In the genomic region with DNA sequence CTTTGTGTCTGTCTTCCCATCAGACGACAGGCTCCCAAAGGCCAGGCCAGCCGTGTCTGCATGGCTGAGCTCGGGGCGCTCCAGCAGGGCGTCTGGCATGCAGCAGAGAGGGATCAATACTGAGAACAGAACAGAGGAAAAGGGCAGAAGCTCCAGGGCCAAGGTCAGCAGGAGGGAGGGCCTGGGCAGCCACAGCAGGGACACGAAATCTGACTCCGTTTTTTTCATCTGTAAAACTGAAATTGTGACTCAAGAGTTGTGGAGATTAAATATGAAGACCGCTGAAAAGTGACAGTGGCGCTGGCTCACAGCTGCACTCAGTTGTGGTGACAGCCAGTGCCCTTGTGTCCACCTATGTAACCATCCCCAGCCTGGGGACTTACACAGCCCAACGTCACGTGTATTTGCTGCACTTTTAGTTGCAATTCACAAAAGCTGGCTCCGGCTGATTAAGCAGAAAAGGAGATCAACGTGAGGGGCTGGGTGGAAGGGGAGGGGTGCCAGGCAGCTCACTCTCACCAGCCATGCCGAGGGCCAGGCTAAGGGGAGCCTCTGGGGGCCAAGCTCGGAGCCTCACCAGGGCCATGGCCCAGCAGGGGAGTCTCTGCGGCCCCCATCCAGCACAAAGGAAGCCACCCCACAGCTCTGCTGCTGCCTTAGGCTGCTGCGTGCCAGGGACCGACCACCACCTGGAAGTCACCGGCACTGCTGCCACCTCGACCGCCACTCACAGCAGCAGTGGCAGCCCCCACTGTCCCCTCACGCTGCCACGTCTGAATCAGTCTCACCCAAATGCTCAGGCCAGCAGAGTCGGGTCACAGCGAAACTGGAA, we compare ENCODE assay signal across 8 cellular contexts.
DNase-seq lines count a peak whose midpoint lies in the region; TF ChIP-seq lines count a peak whose summit lies in the region.

No MANE protein-coding gene starts in this region.

- H2AFZ ChIP-seq in neural progenitor cell (replicated peaks): no peak overlapping the region

- no peaks in the 10 kb centered on the region for H3K9me3 ChIP-seq in neural progenitor cell (ENCODE audit: low read depth)

- H3K9me3 Mint-ChIP-seq in activated CD4-positive, alpha-beta memory T cell treated with anti-CD3 and anti-CD28 coated beads for 36 hours: no peaks in the 10 kb centered on the region
- no peaks in the 10 kb centered on the region for H3K9me3 Mint-ChIP-seq in activated CD4-positive, alpha-beta memory T cell treated with anti-CD3 and anti-CD28 coated beads, Interleukin-2, amount 10 ng/mL, durations not matched to agents 7 days and 5 days
- H3K9me3 Mint-ChIP-seq in dendritic cell treated with granulocyte-macrophage colony-stimulating factor and Interleukin-4, amounts not matched to agents 40 ng/mL and 50 ng/mL, for 4 days: no peaks in the 10 kb centered on the region
- H3K9me3 Mint-ChIP-seq in neural progenitor cell: peaks cover 3% of the 10 kb centered on the region

- no peaks in the 10 kb centered on the region for H3K27me3 Mint-ChIP-seq in activated CD4-positive, alpha-beta memory T cell treated with anti-CD3 and anti-CD28 coated beads for 36 hours
- H3K27me3 Mint-ChIP-seq in activated CD4-positive, alpha-beta memory T cell treated with anti-CD3 and anti-CD28 coated beads, Interleukin-2, amount 10 ng/mL, durations not matched to agents 7 days and 5 days: no peaks in the 10 kb centered on the region
- H3K27me3 Mint-ChIP-seq in dendritic cell treated with granulocyte-macrophage colony-stimulating factor and Interleukin-4, amounts not matched to agents 40 ng/mL and 50 ng/mL, for 4 days: no peaks in the 10 kb centered on the region
- H3K27me3 Mint-ChIP-seq in neural progenitor cell (ENCODE audit: insufficient read depth, low read depth): peaks cover 3% of the 10 kb centered on the region

- no peaks in the 10 kb centered on the region for H3K27me3 ChIP-seq in neural progenitor cell

- peaks cover 4% of the 10 kb centered on the region for H3F3A ChIP-seq in neural progenitor cell (ENCODE audit: low read depth)

- intact Hi-C loops in activated CD4-positive, alpha-beta memory T cell treated with anti-CD3 and anti-CD28 coated beads for 36 hours (cut with micrococcal nuclease): loop anchor here (1.0 to 2.0 kb wide), 4 partner anchors 64 to 124 kb away; no protein-coding TSS in a partner anchor
- intact Hi-C loops in dendritic cell treated with granulocyte-macrophage colony-stimulating factor and Interleukin-4, amounts not matched to agents 40 ng/mL and 50 ng/mL, for 4 days (cut with micrococcal nuclease): no loop called here

- no peak for DNase-seq in activated CD4-positive, alpha-beta memory T cell treated with anti-CD3 and anti-CD28 coated beads for 36 hours
- no peak for DNase-seq in activated CD4-positive, alpha-beta memory T cell treated with anti-CD3 and anti-CD28 coated beads, Interleukin-2, amount 10 ng/mL, durations not matched to agents 7 days and 5 days
- DNase-seq in LNCaP clone FGC (ENCODE audit: low read depth) (no peak), neural progenitor cell (ENCODE audit: low spot score) (peak; percentile 26), SIG-M5 treated with dmso at 0.1 percent for 504 hours (lab: John Stamatoyannopoulos, UW; ENCODE audit: unreplicated experiment) (no peak), GDM1 (lab: John Stamatoyannopoulos, UW) (no peak)
- no peak for DNase-seq in activated CD8-positive, alpha-beta memory T cell treated with anti-CD3 and anti-CD28 coated beads, Interleukin-2, amount 50 U/mL, for 48 hours

- no peaks in the 10 kb centered on the region for H3K79me2 ChIP-seq in neural progenitor cell (ENCODE audit: low read depth)

- H3K4me1 Mint-ChIP-seq in activated CD4-positive, alpha-beta memory T cell treated with anti-CD3 and anti-CD28 coated beads for 36 hours (ENCODE audit: low read depth): peaks cover 16% of the 10 kb centered on the region
- H3K4me1 Mint-ChIP-seq in activated CD4-positive, alpha-beta memory T cell treated with anti-CD3 and anti-CD28 coated beads, Interleukin-2, amount 10 ng/mL, durations not matched to agents 7 days and 5 days: peaks cover 9% of the 10 kb centered on the region
- peaks cover 5% of the 10 kb centered on the region for H3K4me1 Mint-ChIP-seq in dendritic cell treated with granulocyte-macrophage colony-stimulating factor and Interleukin-4, amounts not matched to agents 40 ng/mL and 50 ng/mL, for 4 days (ENCODE audit: low read depth)
- H3K4me1 Mint-ChIP-seq in neural progenitor cell: peaks cover 54% of the 10 kb centered on the region

- no peaks in the 10 kb centered on the region for H3K36me3 ChIP-seq in neural progenitor cell

- CTCF ChIA-PET in activated CD4-positive, alpha-beta memory T cell treated with anti-CD3 and anti-CD28 coated beads for 36 hours (lab: Charles Lee): interaction anchor here (0.5 to 2.0 kb wide), 8 partner anchors 37 to 593 kb away, joined by 3 to 12 read pairs (median 3); no protein-coding TSS in a partner anchor
- CTCF ChIA-PET in activated CD4-positive, alpha-beta memory T cell treated with anti-CD3 and anti-CD28 coated beads, Interleukin-2, amount 10 ng/mL, durations not matched to agents 7 days and 5 days (lab: Charles Lee): interaction anchor here (0.9 to 1.0 kb wide), 4 partner anchors 10 to 80 kb away, joined by 3 to 5 read pairs (median 3); no protein-coding TSS in a partner anchor

- H3K9ac ChIP-seq in neural progenitor cell: no peak overlapping the region

- H3K36me3 Mint-ChIP-seq in activated CD4-positive, alpha-beta memory T cell treated with anti-CD3 and anti-CD28 coated beads for 36 hours: peaks cover 15% of the 10 kb centered on the region
- H3K36me3 Mint-ChIP-seq in activated CD4-positive, alpha-beta memory T cell treated with anti-CD3 and anti-CD28 coated beads, Interleukin-2, amount 10 ng/mL, durations not matched to agents 7 days and 5 days (ENCODE audit: low read depth): peaks cover 9% of the 10 kb centered on the region
- H3K36me3 Mint-ChIP-seq in dendritic cell treated with granulocyte-macrophage colony-stimulating factor and Interleukin-4, amounts not matched to agents 40 ng/mL and 50 ng/mL, for 4 days (ENCODE audit: low read depth): peaks cover 36% of the 10 kb centered on the region
- peaks cover 7% of the 10 kb centered on the region for H3K36me3 Mint-ChIP-seq in neural progenitor cell

- H3K4me3 ChIP-seq in LNCaP clone FGC (ENCODE audit: low read depth, low read length) (peak overlapping the region; percentile 36), neural progenitor cell (no peak overlapping the region)

- H3K4me1 ChIP-seq in neural progenitor cell: peaks cover 10% of the 10 kb centered on the region

- H4K20me1 ChIP-seq in neural progenitor cell (ENCODE audit: low read depth): peaks cover 45% of the 10 kb centered on the region

- peak overlapping the region; percentile 42 for H3K27ac Mint-ChIP-seq in activated CD4-positive, alpha-beta memory T cell treated with anti-CD3 and anti-CD28 coated beads for 36 hours
- H3K27ac Mint-ChIP-seq in activated CD4-positive, alpha-beta memory T cell treated with anti-CD3 and anti-CD28 coated beads, Interleukin-2, amount 10 ng/mL, durations not matched to agents 7 days and 5 days: no peak overlapping the region
- peak overlapping the region; percentile 25 for H3K27ac Mint-ChIP-seq in dendritic cell treated with granulocyte-macrophage colony-stimulating factor and Interleukin-4, amounts not matched to agents 40 ng/mL and 50 ng/mL, for 4 days
- H3K27ac Mint-ChIP-seq in neural progenitor cell: peak overlapping the region; percentile 96

- POLR2A ChIA-PET in activated CD4-positive, alpha-beta memory T cell treated with anti-CD3 and anti-CD28 coated beads for 36 hours (lab: Charles Lee): no interaction called here
- POLR2A ChIA-PET in activated CD4-positive, alpha-beta memory T cell treated with anti-CD3 and anti-CD28 coated beads, Interleukin-2, amount 10 ng/mL, durations not matched to agents 7 days and 5 days (lab: Charles Lee): no interaction called here

- H3K4me2 ChIP-seq in neural progenitor cell: peak overlapping the region; percentile 77

- H3K27ac ChIP-seq in neural progenitor cell: no peak overlapping the region

- TF ChIP-seq CTCF in LNCaP clone FGC (IDR thresholded peaks at IDR 0.05; ENCODE audit: control insufficient read depth, extremely low read depth, insufficient read depth): no peak
- no peak for TF ChIP-seq CTCF in neural progenitor cell (IDR thresholded peaks at IDR 0.05)

- H3K4me3 Mint-ChIP-seq in activated CD4-positive, alpha-beta memory T cell treated with anti-CD3 and anti-CD28 coated beads for 36 hours: peak overlapping the region; percentile 37
- H3K4me3 Mint-ChIP-seq in activated CD4-positive, alpha-beta memory T cell treated with anti-CD3 and anti-CD28 coated beads, Interleukin-2, amount 10 ng/mL, durations not matched to agents 7 days and 5 days: no peak overlapping the region
- H3K4me3 Mint-ChIP-seq in dendritic cell treated with granulocyte-macrophage colony-stimulating factor and Interleukin-4, amounts not matched to agents 40 ng/mL and 50 ng/mL, for 4 days: no peak overlapping the region
- H3K4me3 Mint-ChIP-seq in neural progenitor cell: peak overlapping the region; percentile 65

Comparison
In these comparisons a context has a peak if more than half of its experiments do, and no peak if none do; other contexts are left out.
1. H3K4me3 Mint-ChIP-seq: peak in activated CD4-positive, alpha-beta memory T cell treated with anti-CD3 and anti-CD28 coated beads for 36 hours (single experiment) and neural progenitor cell (single experiment); none in activated CD4-positive, alpha-beta memory T cell treated with anti-CD3 and anti-CD28 coated beads, Interleukin-2, amount 10 ng/mL, durations not matched to agents 7 days and 5 days (single experiment) and dendritic cell treated with granulocyte-macrophage colony-stimulating factor and Interleukin-4, amounts not matched to agents 40 ng/mL and 50 ng/mL, for 4 days (single experiment).